ENCODE assay signal across 10 cellular contexts in the genomic region with DNA sequence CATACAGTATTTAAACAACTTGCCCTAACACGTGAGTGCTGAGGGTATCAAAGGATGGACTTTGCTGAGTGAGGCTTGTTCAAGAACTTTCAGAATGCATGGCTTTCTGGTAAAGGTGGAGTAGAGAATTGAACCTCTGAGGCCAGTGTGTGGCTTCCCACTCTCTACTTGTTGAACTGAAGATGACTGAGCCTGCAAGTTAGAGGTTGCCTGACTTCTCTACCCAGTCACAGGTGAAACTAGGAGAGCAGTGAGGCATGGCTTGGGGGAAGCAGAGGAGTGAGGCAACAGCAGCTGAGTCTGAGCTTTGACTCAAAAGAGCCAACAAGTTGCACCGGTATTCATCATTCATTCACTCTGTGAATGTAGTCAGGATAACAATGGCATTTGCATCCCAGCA.
DNase-seq lines count a peak whose midpoint lies in the region; ATAC-seq, FAIRE-seq and TF ChIP-seq lines count a peak whose summit lies in the region.
"Had no signal": no experiment of that assay in that cellular context is flagged by ENCODE, and none has a peak within 500 bp of the region (broad histone marks: within the 10 kb centered on the region; RNA-seq: fewer than 3 reads in every experiment).

No MANE protein-coding gene starts in this region.

- in situ Hi-C loops in ACHN (cut with HindIII; ENCODE audit: low pct_ligation_motif_present, low pct_unique_long_range_greater_than_20kb, low sequenced_read_pairs) (no loop called here), transverse colon (cut with MboI; ENCODE audit: low pct_ligation_motif_present in 1 of 4, low pct_unique_long_range_greater_than_20kb in 1 of 4, low sequenced_read_pairs in 3 of 4) (no loop called here), HepG2 (cut with HindIII; ENCODE audit: extremely low pct_ligation_motif_present, low pct_unique_long_range_greater_than_20kb) (no loop called here)

- no peak overlapping the region for H3K4me2 ChIP-seq in HepG2 (ENCODE audit: low read depth, low read length)
- H3K4me2 ChIP-seq: SK-N-SH had no signal

- ATAC-seq in GM19025 (IDR thresholded peaks at IDR 0.05; ENCODE audit: low read depth, unreplicated experiment) (peak; percentile 100), HG02798 (IDR thresholded peaks at IDR 0.05; ENCODE audit: poor library complexity, unreplicated experiment) (peak; percentile 100), WTC11 (peak; percentile 72), HepG2 (no peak)

- no peak overlapping the region for H3K27ac ChIP-seq in transverse colon
- H3K27ac ChIP-seq in HepG2 (ENCODE audit: extremely low read length, insufficient read depth, low read length): no peak overlapping the region

- peaks cover 13% of the 10 kb centered on the region for H3K4me1 Mint-ChIP-seq in WTC11

- H2AFZ ChIP-seq in HepG2 (ENCODE audit: low read length): no peak overlapping the region

- intact Hi-C loops in transverse colon (cut with DNase I; ENCODE audit: low total_unique reads) (no loop called here), HepG2 (cut with micrococcal nuclease; ENCODE audit: unreplicated experiment) (no loop called here)

- TF ChIP-seq EP300 in transverse colon (IDR thresholded peaks at IDR 0.05; ENCODE audit: low read depth) (no peak), HepG2 (IDR thresholded peaks at IDR 0.05; ENCODE audit: low read depth in 2 of 2, low read length in 2 of 2) (no peak), HepG2 (CRISPR knock-in tag; IDR thresholded peaks at IDR 0.05; ENCODE audit: borderline replicate concordance) (no peak)

- TF ChIP-seq POLR2A in transverse colon (IDR thresholded peaks at IDR 0.05): no peak
- TF ChIP-seq POLR2A in HepG2 (IDR thresholded peaks at IDR 0.05; ENCODE audit: insufficient read depth in 1 of 2, low read depth in 2 of 2, low read length in 2 of 2): no peak

- no peak for TF ChIP-seq RAD21 in HepG2 (CRISPR knock-in tag; IDR thresholded peaks at IDR 0.05)

- no peaks in the 10 kb centered on the region for H3K79me2 ChIP-seq in HepG2 (ENCODE audit: insufficient read depth, low read length)

- H3K27ac Mint-ChIP-seq in WTC11: 0 out of 2 replicates have a peak overlapping the region, but pooled peaks have one; percentile 77

- no peak overlapping the region for H3K9ac ChIP-seq in HepG2 (ENCODE audit: insufficient read depth, low read depth, low read length)
- H3K9ac ChIP-seq: SK-N-SH had no signal

- 42% methylated on average over 2 of the region's 2 CpGs; no CpG with 5 or more reads in 1 of the 2 donors for WGBS in transverse colon (ENCODE audit: low coverage in 1 of 2), 2 donors
- 0% methylated on average over 2 of the region's 2 CpGs for WGBS in HepG2 (ENCODE audit: low lambda C conversion rate)

- no peak for FAIRE-seq in HepG2 (lab: Jason Lieb, UNC)
- FAIRE-seq: astrocyte had no signal

- H3K9me3 ChIP-seq in transverse colon (no peaks in the 10 kb centered on the region), HepG2 (ENCODE audit: low read length) (no peaks in the 10 kb centered on the region)
- H3K9me3 ChIP-seq: SK-N-SH had no signal

- H4K20me1 ChIP-seq in HepG2 (ENCODE audit: insufficient read depth, low read length): no peaks in the 10 kb centered on the region

- H3K27me3 Mint-ChIP-seq in WTC11 (ENCODE audit: low read depth): peaks cover 10% of the 10 kb centered on the region

- BruUV-seq in HepG2 (replicated peaks; lab: Mats Ljungman, UMichigan): no TSS peak

- H3K4me3 Mint-ChIP-seq in WTC11: no peak overlapping the region

- H3K9me3 Mint-ChIP-seq in WTC11: peaks cover 21% of the 10 kb centered on the region

- H3K4me3 ChIP-seq in transverse colon: no peak overlapping the region
- H3K4me3 ChIP-seq in HepG2 (replicated peaks in 1 of 3; ENCODE audit: insufficient read depth in 1 of 3, low read depth in 2 of 3, low read length in 3 of 3): no peak overlapping the region

- CTCF ChIA-PET in WTC11 (lab: Charles Lee) (interaction anchor here (1.0 kb wide), 1 partner anchor 335 kb away, joined by 3 read pairs; no protein-coding TSS in a partner anchor), HepG2 (lab: Yijun Ruan, JAX; ENCODE audit: low intra/inter-chr PET ratio, low total read pairs) (no interaction called here)

- TF ChIP-seq CTCF in GM10266 (IDR thresholded peaks at IDR 0.05; ENCODE audit: control insufficient read depth, insufficient read depth, low read depth, missing control alignments): no peak
- no peak for TF ChIP-seq CTCF in WTC11 (IDR thresholded peaks at IDR 0.05)
- no peak for TF ChIP-seq CTCF in transverse colon (IDR thresholded peaks at IDR 0.05)
- TF ChIP-seq CTCF in HepG2 (CRISPR knock-in tag; IDR thresholded peaks at IDR 0.05): no peak

- no peaks in the 10 kb centered on the region for H3K27me3 ChIP-seq in transverse colon
- no peaks in the 10 kb centered on the region; a peak in 2 of 5 replicates for H3K27me3 ChIP-seq in HepG2 (ENCODE audit: control insufficient read depth in 1 of 2, insufficient read depth in 2 of 2, low read length in 2 of 2)

- POLR2A ChIA-PET in WTC11 (lab: Charles Lee): no interaction called here
- POLR2A ChIA-PET in HepG2 (lab: Yijun Ruan, JAX): no interaction called here

- H3K36me3 ChIP-seq in transverse colon: no peaks in the 10 kb centered on the region
- H3K36me3 ChIP-seq in HepG2 (replicated peaks in 1 of 2; ENCODE audit: control insufficient read depth in 1 of 2, insufficient read depth in 2 of 2, low read length in 2 of 2): no peaks in the 10 kb centered on the region

- H3K4me1 ChIP-seq in transverse colon (no peaks in the 10 kb centered on the region), HepG2 (ENCODE audit: insufficient read depth, low read length) (peaks cover 6% of the 10 kb centered on the region)

- DNase-seq in GM10266 (ENCODE audit: extremely low spot score): peak; percentile 80
- DNase-seq in WTC11 (ENCODE audit: low spot score): no peak
- DNase-seq in ACHN: no peak
- no peak for DNase-seq in transverse colon
- no peak for DNase-seq in HepG2 (ENCODE audit: low spot score)
- no peak for DNase-seq in cerebellum (ENCODE audit: low spot score)
- DNase-seq: SK-N-SH had no signal

- peaks cover 7% of the 10 kb centered on the region; the same call in 1 of the 2 replicates for H3K36me3 Mint-ChIP-seq in WTC11

TF ChIP-seq in WTC11, 78 proteins besides CTCF, POLR2A, EP300 and RAD21 (continues in another document):
- TF ChIP-seq STAT6 (CRISPR knock-in tag; conservative IDR thresholded peaks at IDR 0.05; ENCODE audit: low read depth): no peak
- TF ChIP-seq, protein P1, sequence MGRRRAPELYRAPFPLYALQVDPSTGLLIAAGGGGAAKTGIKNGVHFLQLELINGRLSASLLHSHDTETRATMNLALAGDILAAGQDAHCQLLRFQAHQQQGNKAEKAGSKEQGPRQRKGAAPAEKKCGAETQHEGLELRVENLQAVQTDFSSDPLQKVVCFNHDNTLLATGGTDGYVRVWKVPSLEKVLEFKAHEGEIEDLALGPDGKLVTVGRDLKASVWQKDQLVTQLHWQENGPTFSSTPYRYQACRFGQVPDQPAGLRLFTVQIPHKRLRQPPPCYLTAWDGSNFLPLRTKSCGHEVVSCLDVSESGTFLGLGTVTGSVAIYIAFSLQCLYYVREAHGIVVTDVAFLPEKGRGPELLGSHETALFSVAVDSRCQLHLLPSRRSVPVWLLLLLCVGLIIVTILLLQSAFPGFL (CRISPR knock-in tag; IDR thresholded peaks at IDR 0.05; ENCODE audit: borderline replicate concordance): no peak

TF ChIP-seq in HepG2, 621 proteins besides CTCF, POLR2A, EP300 and RAD21:
- TF ChIP-seq ATAD3A (CRISPR knock-in tag; IDR thresholded peaks at IDR 0.05): no peak
- TF ChIP-seq REL (CRISPR knock-in tag; conservative IDR thresholded peaks at IDR 0.05): no peak
- no peak for TF ChIP-seq HNRNPLL (IDR thresholded peaks at IDR 0.05; ENCODE audit: low read depth, low read length, poor library complexity, severe bottlenecking)
- TF ChIP-seq ZSCAN5A (CRISPR knock-in tag; IDR thresholded peaks at IDR 0.05; ENCODE audit: borderline replicate concordance): no peak
- TF ChIP-seq NFE2 (CRISPR knock-in tag; IDR thresholded peaks at IDR 0.05): no peak
- TF ChIP-seq NFKBIZ (CRISPR knock-in tag; IDR thresholded peaks at IDR 0.05): no peak
- no peak for TF ChIP-seq ZEB1 (IDR thresholded peaks at IDR 0.05; ENCODE audit: insufficient replicate concordance, low read depth)
- no peak for TF ChIP-seq SETDB1 (CRISPR knock-in tag; IDR thresholded peaks at IDR 0.05; ENCODE audit: borderline replicate concordance)
